ENCODE assay signal across 19 cellular contexts in genomic region chr19:18010149-18010548, GRCh38. TPM values are rescaled to one million over a fixed set of nuclear protein-coding genes. Genes with fewer than 3 reads are reported as not detected.
A peak's percentile ranks its signal among the peaks of the same experiment; 100 is the strongest.
DNase-seq lines count a peak whose midpoint lies in the region; ATAC-seq and TF ChIP-seq lines count a peak whose summit lies in the region.
"Had no signal": no experiment of that assay in that cellular context is flagged by ENCODE, and none has a peak within 500 bp of the region (broad histone marks: within the 10 kb centered on the region; RNA-seq: fewer than 3 reads in every experiment).

No MANE protein-coding gene starts in this region.

- DNase-seq in esophagus muscularis mucosa (ENCODE audit: extremely low spot score) (no peak), spleen (no peak), Kasumi-1 (lab: John Stamatoyannopoulos, UW) (no peak), sciatic nerve (ENCODE audit: low spot score) (no peak)
- DNase-seq: activated CD4-positive, CD25-positive, alpha-beta regulatory T cell; COR-L47; NCI-H1694 treated with DMSO at 0.1 percent for 48 hours; NCI-H446; nephron progenitor cell; SIG-M5; stimulated activated naive B cell treated with anti-CD40 and anti-IgM and Interleukin-4, amounts not matched to agents 10 μg/mL and 1 μg/mL and 100 μg/mL, for 72 hours had no signal

- H3K27ac Mint-ChIP-seq in IgD-negative memory B cell = peak overlapping the region in 2 of 3 donors; percentile 75 to 78
- H3K27ac Mint-ChIP-seq: nephron progenitor cell had no signal

- WGBS in esophagus muscularis mucosa = no CpG with 5 or more reads among the region's 11 CpGs
- WGBS in spleen, 5 donors = 87 to 96% (median 91%) methylated on average over 8 to 11 of the region's 11 CpGs

- no peak for TF ChIP-seq CTCF in esophagus muscularis mucosa (IDR thresholded peaks at IDR 0.05)
- no peak for TF ChIP-seq CTCF in spleen (IDR thresholded peaks at IDR 0.05 in 8 of 11, conservative IDR thresholded peaks at IDR 0.05 in 3 of 11)

- intact Hi-C loops in esophagus muscularis mucosa (cut with DNase I) (no loop called here), spleen (cut with DNase I; ENCODE audit: low total_unique reads) (no loop called here), sciatic nerve (cut with DNase I) (no loop called here)

- H3K27me3 ChIP-seq in BLaER1 = no peaks in the 10 kb centered on the region
- H3K27me3 ChIP-seq in esophagus muscularis mucosa = no peaks in the 10 kb centered on the region
- H3K27me3 ChIP-seq in spleen (replicated peaks in 1 of 7) = no peaks in the 10 kb centered on the region

- H3K27me3 Mint-ChIP-seq in IgD-negative memory B cell = no peaks in the 10 kb centered on the region
- H3K27me3 Mint-ChIP-seq: stimulated activated naive B cell treated with anti-CD40 and anti-IgM and Interleukin-4, amounts not matched to agents 10 μg/mL and 1 μg/mL and 100 μg/mL, for 72 hours had no signal

- no peak for ATAC-seq in sciatic nerve
- no peak for ATAC-seq in HG02870 (IDR thresholded peaks at IDR 0.05; ENCODE audit: unreplicated experiment)
- ATAC-seq in activated CD4-positive, CD25-positive, alpha-beta regulatory T cell treated with anti-CD3 and anti-CD28 coated beads, Interleukin-2, amount 50 U/mL, for 24 hours = no peak
- ATAC-seq: HCT116; stimulated activated naive B cell treated with anti-CD40 and anti-IgM and Interleukin-4, amounts not matched to agents 10 μg/mL and 1 μg/mL and 100 μg/mL, for 72 hours had no signal

- H3K4me3 ChIP-seq in BLaER1 = no peak overlapping the region; the same call in 1 of the 2 replicates
- peak overlapping the region; percentile 58 to 70 (median 65) for H3K4me3 ChIP-seq in esophagus muscularis mucosa
- H3K4me3 ChIP-seq in spleen = peak overlapping the region in 6 of 8 donors; percentile 15 to 71 (median 60)

- H3K27ac ChIP-seq in BLaER1 (no peak overlapping the region), esophagus muscularis mucosa (replicated peaks in 1 of 4) (peak overlapping the region; percentile 16 to 92 (median 60)), spleen (peak overlapping the region in 3 of 8 donors; percentile 87 to 91 (median 88))
- H3K27ac ChIP-seq: HL-60 had no signal

- peaks cover 85% of the 10 kb centered on the region for H3K36me3 ChIP-seq in BLaER1
- H3K36me3 ChIP-seq in esophagus muscularis mucosa = peaks cover 39 to 68% (median 58%) of the 10 kb centered on the region in 4 donors
- H3K36me3 ChIP-seq in spleen = peaks cover 9 to 83% (median 61%) of the 10 kb centered on the region in 6 donors

- H3K9me3 ChIP-seq in BLaER1 (no peaks in the 10 kb centered on the region), esophagus muscularis mucosa (no peaks in the 10 kb centered on the region), spleen (no peaks in the 10 kb centered on the region)

- no peaks in the 10 kb centered on the region for H3K9me3 Mint-ChIP-seq in IgD-negative memory B cell
- H3K9me3 Mint-ChIP-seq: stimulated activated naive B cell treated with anti-CD40 and anti-IgM and Interleukin-4, amounts not matched to agents 10 μg/mL and 1 μg/mL and 100 μg/mL, for 72 hours; T-helper 2 cell treated with Interferon-gamma antibody and Interleukin-4, amounts not matched to agents 5 μg/mL and 100 μg/mL, for 36 hours had no signal

- H3K4me2 ChIP-seq in BLaER1 = no peak overlapping the region; the same call in 1 of the 2 replicates

- peaks cover 12% of the 10 kb centered on the region for H3K36me3 Mint-ChIP-seq in IgD-negative memory B cell

- TF ChIP-seq EP300 in esophagus muscularis mucosa (IDR thresholded peaks at IDR 0.05) = no peak

- H3K9ac ChIP-seq in BLaER1 = 0 out of 2 replicates have a peak overlapping the region, but pooled peaks have one; percentile 8

- H3K4me1 ChIP-seq in BLaER1 (peaks cover 47% of the 10 kb centered on the region), esophagus muscularis mucosa (peaks cover 45 to 83% (median 71%) of the 10 kb centered on the region in 4 donors), spleen (peaks cover 11 to 87% (median 49%) of the 10 kb centered on the region in 6 donors)

- no peak for TF ChIP-seq POLR2A in esophagus muscularis mucosa (IDR thresholded peaks at IDR 0.05; ENCODE audit: low read depth)
- TF ChIP-seq POLR2A in spleen (IDR thresholded peaks at IDR 0.05) = no peak

- peaks cover 56% of the 10 kb centered on the region for H4K20me1 ChIP-seq in BLaER1

- peak overlapping the region in 2 of 4 donors; percentile 23 to 63 for H3K4me3 Mint-ChIP-seq in IgD-negative memory B cell
- H3K4me3 Mint-ChIP-seq: nephron progenitor cell had no signal

- peaks cover 9 to 14% (median 13%) of the 10 kb centered on the region in 3 donors for H3K4me1 Mint-ChIP-seq in IgD-negative memory B cell

RNA-seq across cellular contexts. Expression of gene ARRDC2, which starts 2.2 kb away (rescaled TPM):
- polyA plus RNA-seq in IgD-negative memory B cell = 42.4 TPM
- 10 to 100 TPM; 30.6 to 69.2 (median 62.5) TPM for total RNA-seq in esophagus muscularis mucosa
- total RNA-seq in spleen = 10 to 100 TPM; 46.0 to 64.6 (median 50.5) TPM
- polyA plus RNA-seq in spleen = 10 to 100 TPM; 61.5 to 70.4 (median 64.8) TPM
- total RNA-seq in sciatic nerve = 38.2 TPM

RNA-seq across cellular contexts. Expression of gene KCNN1, which starts 43.2 kb away (rescaled TPM):
- polyA plus RNA-seq in IgD-negative memory B cell (not detected), spleen (under 1 TPM; 0.03 to 0.10 (median 0.04) TPM)
- total RNA-seq in esophagus muscularis mucosa (under 1 TPM in 2 of 4 donors, not detected in 2; 0.17 to 0.23 TPM), spleen (not detected), sciatic nerve (1.4 TPM)
- polyA plus RNA-seq: keratinocyte had no signal
